Comparison of ENCODE assay signal across 26 cellular contexts in the genomic region with DNA sequence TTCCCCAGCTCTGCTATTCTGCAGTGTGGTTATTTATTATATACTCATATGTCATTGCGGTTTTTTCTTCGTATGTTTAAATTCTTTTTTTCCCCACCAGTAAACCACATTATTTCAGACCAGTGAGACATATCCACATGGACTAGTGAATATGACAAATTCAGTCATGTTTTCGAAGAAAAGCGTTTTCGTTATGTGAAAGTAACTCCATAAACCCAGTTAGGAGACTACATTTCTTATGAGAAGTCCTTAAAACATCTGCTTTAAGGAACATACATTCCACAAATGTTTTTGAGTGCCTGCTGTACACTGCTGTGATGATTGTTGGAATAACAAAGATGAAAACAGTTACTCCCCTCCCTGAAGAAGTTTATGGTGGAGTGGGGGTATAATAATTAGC.
A peak's percentile ranks its signal among the peaks of the same experiment; 100 is the strongest.
DNase-seq lines count a peak whose midpoint lies in the region; ATAC-seq and TF ChIP-seq lines count a peak whose summit lies in the region.
"Had no signal": no experiment of that assay in that cellular context is flagged by ENCODE, and none has a peak within 500 bp of the region (broad histone marks: within the 10 kb centered on the region; RNA-seq: fewer than 3 reads in every experiment).

No MANE protein-coding gene starts in this region.

- H3K4me3 ChIP-seq in esophagus muscularis mucosa (no peak overlapping the region), mesodermal cell (ENCODE audit: extremely low read depth, insufficient read depth, low read length, poor library complexity, severe bottlenecking) (no peak overlapping the region)
- H3K4me3 ChIP-seq: BLaER1, dorsolateral prefrontal cortex had no signal

- TF ChIP-seq POLR2A in esophagus muscularis mucosa (IDR thresholded peaks at IDR 0.05; ENCODE audit: low read depth): no peak

- no peak for TF ChIP-seq EP300 in esophagus muscularis mucosa (IDR thresholded peaks at IDR 0.05)

- intact Hi-C loops in esophagus muscularis mucosa (cut with DNase I): no loop called here

- H3K36me3 ChIP-seq in esophagus muscularis mucosa (no peaks in the 10 kb centered on the region), mesodermal cell (ENCODE audit: control insufficient read depth, insufficient read depth, low read length) (no peaks in the 10 kb centered on the region)

- DNase-seq in AG08395 (ENCODE audit: low spot score) (peak; percentile 31), RPMI7951 (ENCODE audit: low read depth) (peak; percentile 37), esophagus muscularis mucosa (ENCODE audit: extremely low spot score) (no peak), hippocampal formation (lab: John Stamatoyannopoulos, UW) (no peak), NCI-H2227 (lab: John Stamatoyannopoulos, UW; ENCODE audit: unreplicated experiment) (no peak), ecto neural progenitor cell (ENCODE audit: low spot score) (no peak)
- DNase-seq: activated CD4-positive, alpha-beta memory T cell treated with anti-CD3 and anti-CD28 coated beads, Interleukin-2, amount 10 ng/mL, durations not matched to agents 7 days and 5 days; activated T-cell treated with anti-CD3 and anti-CD28 coated beads for 4 hours; amygdala; COR-L47; DND-41; dorsolateral prefrontal cortex; left cardiac atrium; MM.1S; NCI-H1436; NCI-H2107; NCI-H510A treated with DMSO at 0.1 percent for 48 hours; NK-92 treated with Interleukin-12 subunit alpha and Interleukin-12 subunit beta, amount 100 ng/mL, for 24 hours; T-helper 9 cell had no signal

- no peaks in the 10 kb centered on the region for H3K9me3 ChIP-seq in esophagus muscularis mucosa
- no peaks in the 10 kb centered on the region for H3K9me3 ChIP-seq in mesodermal cell (ENCODE audit: control insufficient read depth, low read length)

- no peak for ATAC-seq in HG02870 (IDR thresholded peaks at IDR 0.05; ENCODE audit: unreplicated experiment)
- ATAC-seq: natural killer cell treated with Interleukin-12 subunit alpha and Interleukin-12 subunit beta and Interleukin-15 and Interleukin-18, amount 100 ng/mL, for 72 hours; Panc1; WTC11 had no signal

- H3K27ac ChIP-seq in esophagus muscularis mucosa (replicated peaks in 1 of 4): peak overlapping the region in 3 of 4 donors; percentile 38 to 55 (median 46)
- peak overlapping the region; percentile 67 for H3K27ac ChIP-seq in mesodermal cell (ENCODE audit: low read depth, low read length, severe bottlenecking)
- H3K27ac ChIP-seq: BLaER1, dorsolateral prefrontal cortex, epithelial cell of prostate had no signal

- WGBS in esophagus muscularis mucosa: 84% methylated on average over 5 of the region's 5 CpGs
- WGBS in mesodermal cell (ENCODE audit: insufficient coverage in 2 of 2), 2 experiments: 94% methylated on average over 3 of the region's 5 CpGs; no CpG with 5 or more reads in 1 of the 2 experiments

- H3K4me1 ChIP-seq in esophagus muscularis mucosa: peaks cover 0 to 19% (median 13%) of the 10 kb centered on the region in 4 donors
- no peaks in the 10 kb centered on the region for H3K4me1 ChIP-seq in mesodermal cell (ENCODE audit: control insufficient read depth, insufficient read depth, low read length, poor library complexity, severe bottlenecking)
- H3K4me1 ChIP-seq: BLaER1 had no signal

- no peaks in the 10 kb centered on the region for H3K27me3 ChIP-seq in esophagus muscularis mucosa
- H3K27me3 ChIP-seq: BLaER1 had no signal

- no peak for TF ChIP-seq CTCF in esophagus muscularis mucosa (IDR thresholded peaks at IDR 0.05)

Comparison
In these comparisons a context has a peak if more than half of its experiments do, and no peak if none do; other contexts are left out.
1. DNase-seq: peak in AG08395 (single experiment) and RPMI7951 (single experiment); none in esophagus muscularis mucosa (single experiment), hippocampal formation (0 of 2), NCI-H2227 (single experiment) and ecto neural progenitor cell (single experiment).